9 cellular contexts compared by ENCODE assay signal in genomic region chr4:121462660-121463261, GRCh38.
DNase-seq lines count a peak whose midpoint lies in the region; ATAC-seq, FAIRE-seq and TF ChIP-seq lines count a peak whose summit lies in the region.
"Had no signal": no experiment of that assay in that cellular context is flagged by ENCODE, and none has a peak within 500 bp of the region (broad histone marks: within the 10 kb centered on the region; RNA-seq: fewer than 3 reads in every experiment).

No MANE protein-coding gene starts in this region.

- H3K79me2 ChIP-seq in Karpas-422 (ENCODE audit: low read length): no peaks in the 10 kb centered on the region

- no peak overlapping the region for H2AFZ ChIP-seq in Karpas-422 (ENCODE audit: low read length)

- H3K4me3 Mint-ChIP-seq in T-helper 17 cell: no peak overlapping the region
- H3K4me3 Mint-ChIP-seq: IgD-negative memory B cell had no signal

- peaks cover 46% of the 10 kb centered on the region for H3K27me3 Mint-ChIP-seq in T-helper 17 cell

- H3K9ac ChIP-seq in Karpas-422 (ENCODE audit: low read length): no peak overlapping the region

- no peaks in the 10 kb centered on the region for H3K9me2 ChIP-seq in Karpas-422 (replicated peaks; ENCODE audit: insufficient read depth, low read length)

- ATAC-seq in T-helper 17 cell: peak; percentile 65

- H3K27me3 ChIP-seq in A673 (replicated peaks; ENCODE audit: insufficient read depth, low read depth, low read length, poor library complexity) (no peaks in the 10 kb centered on the region), Karpas-422 (ENCODE audit: low read length) (no peaks in the 10 kb centered on the region)

- DNase-seq in A673 (ENCODE audit: low spot score): peak; percentile 88
- peak; percentile 36 for DNase-seq in GM04504 (ENCODE audit: low read depth)
- peak; percentile 1 for DNase-seq in H54 (ENCODE audit: insufficient read length, low spot score)
- DNase-seq in Karpas-422: peak; percentile 90
- DNase-seq in T-helper 17 cell: peak in 1 of 3 donors; percentile 8
- peak; percentile 78 for DNase-seq in epithelial cell of esophagus (ENCODE audit: low read depth)
- DNase-seq in myocyte (ENCODE audit: low read depth): peak; percentile 65
- DNase-seq in NCI-H345 treated with DMSO at 0.1 percent for 48 hours (lab: John Stamatoyannopoulos, UW; ENCODE audit: unreplicated experiment): no peak

- H3K36me3 ChIP-seq in A673 (ENCODE audit: insufficient read depth, low read length, poor library complexity, severe bottlenecking) (no peaks in the 10 kb centered on the region), Karpas-422 (ENCODE audit: insufficient read depth, low read length) (no peaks in the 10 kb centered on the region)

- no peaks in the 10 kb centered on the region for H4K20me1 ChIP-seq in Karpas-422 (ENCODE audit: insufficient read depth, low read depth, low read length)

- H3K4me1 ChIP-seq in A673 (ENCODE audit: insufficient read depth, low read length, poor library complexity, severe bottlenecking) (peaks cover 3% of the 10 kb centered on the region), Karpas-422 (ENCODE audit: low read length) (no peaks in the 10 kb centered on the region)

- H3K4me1 Mint-ChIP-seq in T-helper 17 cell: no peaks in the 10 kb centered on the region

- CTCF ChIA-PET in A673 (lab: Charles Lee): interaction anchor here (0.5 to 1.0 kb wide), 7 partner anchors 8 to 382 kb away, joined by 3 to 6 read pairs (median 4); no protein-coding TSS in a partner anchor

- peak; percentile 83 for TF ChIP-seq CTCF in A673 (conservative IDR thresholded peaks at IDR 0.05; ENCODE audit: low read depth, low read length)
- TF ChIP-seq CTCF in epithelial cell of esophagus (IDR thresholded peaks at IDR 0.05; ENCODE audit: insufficient read depth, low read depth, low read length, missing control alignments): peak; percentile 91

- H3K27ac Mint-ChIP-seq in T-helper 17 cell: no peak overlapping the region
- H3K27ac Mint-ChIP-seq: IgD-negative memory B cell had no signal

- intact Hi-C loops in A673 (cut with micrococcal nuclease; ENCODE audit: unreplicated experiment): loop anchor here (2.0 to 10.0 kb wide), 3 partner anchors 194 to 274 kb away; no protein-coding TSS in a partner anchor

- no peak overlapping the region for H3K27ac ChIP-seq in A673 (ENCODE audit: low read depth, low read length, poor library complexity, severe bottlenecking)
- H3K27ac ChIP-seq in Karpas-422 (ENCODE audit: low read length): no peak overlapping the region

- TF ChIP-seq POLR2A in H54 (IDR thresholded peaks at IDR 0.05; ENCODE audit: low read depth, low read length): no peak

- BruUV-seq in A673 (replicated peaks; lab: Mats Ljungman, UMichigan): no TSS peak

- no peak overlapping the region for H3K4me2 ChIP-seq in Karpas-422 (ENCODE audit: low read depth, low read length, poor library complexity, severe bottlenecking)

- no peaks in the 10 kb centered on the region for H3K36me3 Mint-ChIP-seq in T-helper 17 cell (ENCODE audit: low read depth)

- POLR2A ChIA-PET in A673 (lab: Charles Lee; ENCODE audit: low non-redundant PET): no interaction called here

- H3K9me3 ChIP-seq in A673 (ENCODE audit: low read depth, low read length, poor library complexity, severe bottlenecking): no peaks in the 10 kb centered on the region
- no peaks in the 10 kb centered on the region for H3K9me3 ChIP-seq in Karpas-422 (ENCODE audit: low read length)
- no peaks in the 10 kb centered on the region for H3K9me3 ChIP-seq in T-helper 17 cell (ENCODE audit: control insufficient read depth, low read length, poor library complexity, severe bottlenecking)

- H3K4me3 ChIP-seq in A673 (ENCODE audit: low read depth, low read length, poor library complexity, severe bottlenecking) (no peak overlapping the region), Karpas-422 (ENCODE audit: low read length) (no peak overlapping the region), epithelial cell of esophagus (ENCODE audit: low read length) (no peak overlapping the region)

- FAIRE-seq in H54 (lab: Jason Lieb, UNC): no peak
